1 cellular context compared by ENCODE assay signal in genomic region chrX:47230136-47230868, GRCh38.
TF ChIP-seq lines count a peak whose summit lies in the region.

No MANE protein-coding gene starts in this region.

TF ChIP-seq in WTC11, 78 proteins besides CTCF, POLR2A, EP300 and RAD21 (continued from another document):
- TF ChIP-seq, protein P1, sequence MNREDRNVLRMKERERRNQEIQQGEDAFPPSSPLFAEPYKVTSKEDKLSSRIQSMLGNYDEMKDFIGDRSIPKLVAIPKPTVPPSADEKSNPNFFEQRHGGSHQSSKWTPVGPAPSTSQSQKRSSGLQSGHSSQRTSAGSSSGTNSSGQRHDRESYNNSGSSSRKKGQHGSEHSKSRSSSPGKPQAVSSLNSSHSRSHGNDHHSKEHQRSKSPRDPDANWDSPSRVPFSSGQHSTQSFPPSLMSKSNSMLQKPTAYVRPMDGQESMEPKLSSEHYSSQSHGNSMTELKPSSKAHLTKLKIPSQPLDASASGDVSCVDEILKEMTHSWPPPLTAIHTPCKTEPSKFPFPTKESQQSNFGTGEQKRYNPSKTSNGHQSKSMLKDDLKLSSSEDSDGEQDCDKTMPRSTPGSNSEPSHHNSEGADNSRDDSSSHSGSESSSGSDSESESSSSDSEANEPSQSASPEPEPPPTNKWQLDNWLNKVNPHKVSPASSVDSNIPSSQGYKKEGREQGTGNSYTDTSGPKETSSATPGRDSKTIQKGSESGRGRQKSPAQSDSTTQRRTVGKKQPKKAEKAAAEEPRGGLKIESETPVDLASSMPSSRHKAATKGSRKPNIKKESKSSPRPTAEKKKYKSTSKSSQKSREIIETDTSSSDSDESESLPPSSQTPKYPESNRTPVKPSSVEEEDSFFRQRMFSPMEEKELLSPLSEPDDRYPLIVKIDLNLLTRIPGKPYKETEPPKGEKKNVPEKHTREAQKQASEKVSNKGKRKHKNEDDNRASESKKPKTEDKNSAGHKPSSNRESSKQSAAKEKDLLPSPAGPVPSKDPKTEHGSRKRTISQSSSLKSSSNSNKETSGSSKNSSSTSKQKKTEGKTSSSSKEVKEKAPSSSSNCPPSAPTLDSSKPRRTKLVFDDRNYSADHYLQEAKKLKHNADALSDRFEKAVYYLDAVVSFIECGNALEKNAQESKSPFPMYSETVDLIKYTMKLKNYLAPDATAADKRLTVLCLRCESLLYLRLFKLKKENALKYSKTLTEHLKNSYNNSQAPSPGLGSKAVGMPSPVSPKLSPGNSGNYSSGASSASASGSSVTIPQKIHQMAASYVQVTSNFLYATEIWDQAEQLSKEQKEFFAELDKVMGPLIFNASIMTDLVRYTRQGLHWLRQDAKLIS (CRISPR knock-in tag; IDR thresholded peaks at IDR 0.05; ENCODE audit: borderline replicate concordance) = no peak
- TF ChIP-seq RORB (CRISPR knock-in tag; IDR thresholded peaks at IDR 0.05) = no peak
- no peak for TF ChIP-seq FOXK1 (CRISPR knock-in tag; IDR thresholded peaks at IDR 0.05)
- no peak for TF ChIP-seq ESRRA (CRISPR knock-in tag; IDR thresholded peaks at IDR 0.05; ENCODE audit: borderline replicate concordance)
- no peak for TF ChIP-seq SP1 (CRISPR knock-in tag; conservative IDR thresholded peaks at IDR 0.05)
- TF ChIP-seq SOX15 (CRISPR knock-in tag; IDR thresholded peaks at IDR 0.05) = no peak
- TF ChIP-seq, protein P2, sequence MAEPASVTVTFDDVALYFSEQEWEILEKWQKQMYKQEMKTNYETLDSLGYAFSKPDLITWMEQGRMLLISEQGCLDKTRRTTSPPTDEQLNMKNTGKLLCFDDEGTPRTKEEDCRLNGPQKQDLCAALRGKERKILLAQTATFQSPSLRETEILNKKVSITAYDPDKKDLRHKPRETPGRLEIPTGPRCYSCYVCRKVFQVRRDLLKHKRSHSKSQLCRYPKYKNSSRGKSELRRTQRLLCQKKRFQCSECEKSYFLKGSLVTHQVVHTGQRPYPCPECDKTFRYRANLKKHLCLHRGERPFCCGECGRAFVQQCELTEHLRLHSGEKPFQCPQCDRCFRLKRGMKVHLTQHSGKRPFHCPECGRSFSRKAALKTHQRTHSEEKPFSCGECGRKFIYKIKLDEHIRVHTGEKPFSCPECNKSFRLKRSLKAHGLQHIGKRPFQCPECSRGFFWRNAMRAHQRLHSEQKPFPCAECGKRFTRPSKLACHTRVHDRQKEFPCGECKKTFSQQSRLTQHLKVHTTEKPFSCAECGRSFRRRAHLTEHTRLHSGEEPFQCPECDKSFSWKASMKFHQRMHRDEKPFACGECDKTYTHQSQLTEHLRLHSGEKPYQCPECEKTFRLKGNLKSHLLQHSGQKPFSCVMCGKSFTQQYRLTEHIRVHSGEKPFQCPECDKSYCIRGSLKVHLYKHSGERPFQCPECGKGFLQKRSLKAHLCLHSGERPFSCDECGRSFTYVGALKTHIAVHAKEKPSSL (CRISPR knock-in tag; conservative IDR thresholded peaks at IDR 0.05) = no peak
